Comparison of ENCODE assay signal across 8 cellular contexts in genomic region chr3:172061724-172062184, GRCh38. TPM values are rescaled to one million over a fixed set of nuclear protein-coding genes. Genes with fewer than 3 reads are reported as not detected.
A peak's percentile ranks its signal among the peaks of the same experiment; 100 is the strongest.
DNase-seq lines count a peak whose midpoint lies in the region; ATAC-seq and TF ChIP-seq lines count a peak whose summit lies in the region.

No MANE protein-coding gene starts in this region.

- ATAC-seq in HG03280 (IDR thresholded peaks at IDR 0.05; ENCODE audit: unreplicated experiment) (peak; percentile 93), mucosa of descending colon (peak; percentile 78)

- BruUV-seq in MCF 10A (replicated peaks; lab: Mats Ljungman, UMichigan) = no TSS peak
- no TSS peak for BruUV-seq in mammary epithelial cell (replicated peaks; lab: Mats Ljungman, UMichigan)

- H4K20me1 ChIP-seq in mammary epithelial cell (ENCODE audit: insufficient read depth, low read length) = no peaks in the 10 kb centered on the region

- H3K9ac ChIP-seq in mammary epithelial cell (ENCODE audit: insufficient read depth, low read length) = no peak overlapping the region

- peaks cover 25% of the 10 kb centered on the region for H3K4me1 Mint-ChIP-seq in MCF 10A (ENCODE audit: insufficient read depth, unreplicated experiment)

- CTCF ChIA-PET in MCF 10A (lab: Yijun Ruan, JAX) (interaction anchor here (0.6 to 0.8 kb wide), 2 partner anchors 14 to 217 kb away, joined by 3 read pairs; no protein-coding TSS in a partner anchor), mammary epithelial cell (lab: Charles Lee; ENCODE audit: low non-redundant PET) (no interaction called here)

- H2AFZ ChIP-seq in mammary epithelial cell (ENCODE audit: low read depth, low read length) = no peak overlapping the region

- H3K27ac Mint-ChIP-seq in MCF 10A (ENCODE audit: low read depth, unreplicated experiment) = no peak overlapping the region

- peaks cover 98% of the 10 kb centered on the region for H3K79me2 ChIP-seq in mammary epithelial cell (ENCODE audit: insufficient read depth, low read length)

- H3K9me3 ChIP-seq in mammary epithelial cell (replicated peaks; ENCODE audit: insufficient read depth, low read length) = no peaks in the 10 kb centered on the region
- H3K9me3 ChIP-seq in adrenal gland (replicated peaks in 1 of 3) = no peaks in the 10 kb centered on the region
- H3K9me3 ChIP-seq in mucosa of descending colon = no peaks in the 10 kb centered on the region

- intact Hi-C loops in MCF 10A (cut with micrococcal nuclease) (no loop called here), mammary epithelial cell (cut with micrococcal nuclease) (no loop called here), adrenal gland (cut with DNase I) (no loop called here), mucosa of descending colon (cut with DNase I, micrococcal nuclease) (no loop called here)

- H3K4me1 ChIP-seq in mammary epithelial cell (ENCODE audit: insufficient read depth, low read length) = peaks cover 14% of the 10 kb centered on the region
- peaks cover 19 to 75% of the 10 kb centered on the region in 2 donors for H3K4me1 ChIP-seq in adrenal gland (replicated peaks in 1 of 2)
- H3K4me1 ChIP-seq in mucosa of descending colon (ENCODE audit: low read depth) = peaks cover 46% of the 10 kb centered on the region

- TF ChIP-seq CTCF in MCF 10A (IDR thresholded peaks at IDR 0.05; ENCODE audit: unreplicated experiment) (no peak), mammary epithelial cell (conservative IDR thresholded peaks at IDR 0.05 in 1 of 2, IDR thresholded peaks at IDR 0.05 in 1 of 2; ENCODE audit: extremely low read depth in 1 of 2, insufficient read depth in 1 of 2, low read depth in 1 of 2, low read length in 2 of 2) (no peak), adrenal gland (IDR thresholded peaks at IDR 0.05) (no peak), mucosa of descending colon (IDR thresholded peaks at IDR 0.05) (no peak)

- peaks cover 55% of the 10 kb centered on the region for H3K36me3 Mint-ChIP-seq in MCF 10A (ENCODE audit: insufficient read depth, unreplicated experiment)

- H3K27me3 Mint-ChIP-seq in MCF 10A (ENCODE audit: insufficient read depth, unreplicated experiment) = no peaks in the 10 kb centered on the region

- no peak for TF ChIP-seq POLR2A in adrenal gland (IDR thresholded peaks at IDR 0.05)

- H3K27ac ChIP-seq in mammary epithelial cell (ENCODE audit: insufficient read depth, low read depth, low read length) (no peak overlapping the region), adrenal gland (peak overlapping the region in 3 of 5 donors; percentile 9 to 72 (median 17))

- DNase-seq in MCF 10A (ENCODE audit: unreplicated experiment) = peak; percentile 31
- no peak for DNase-seq in mammary epithelial cell
- DNase-seq in adrenal gland = no peak
- peak in 1 of 3 donors; percentile 59 for DNase-seq in mucosa of descending colon
- no peak for DNase-seq in activated CD4-positive, CD25-positive, alpha-beta regulatory T cell (lab: John Stamatoyannopoulos, UW)
- no peak for DNase-seq in activated CD4-positive, alpha-beta T cell treated with anti-CD3 and anti-CD28 coated beads, Interleukin-2, amount 50 U/mL, for 48 hours
- no peak for DNase-seq in activated effector memory CD4-positive, alpha-beta T cell treated with Interleukin-2 at 50 U/mL for 16 hours

- in situ Hi-C loops in mammary epithelial cell (cut with MboI; ENCODE audit: low sequenced_read_pairs in 2 of 2) = no loop called here

- H3K4me3 Mint-ChIP-seq in MCF 10A (ENCODE audit: unreplicated experiment) = no peak overlapping the region

- POLR2A ChIA-PET in MCF 10A (lab: Yijun Ruan, JAX) = interaction anchor here (0.7 kb wide), 1 partner anchor 10 kb away, joined by 3 read pairs; no protein-coding TSS in a partner anchor

- H3K36me3 ChIP-seq in mammary epithelial cell (ENCODE audit: insufficient read depth, low read length) (peaks cover 2% of the 10 kb centered on the region), adrenal gland (replicated peaks in 1 of 2) (no peaks in the 10 kb centered on the region), mucosa of descending colon (ENCODE audit: low read depth) (no peaks in the 10 kb centered on the region)

- WGBS in mammary epithelial cell (ENCODE audit: low coverage, missing lambda C conversion rate) = 70% methylated on average over 4 of the region's 4 CpGs
- WGBS in adrenal gland, 4 donors = 29 to 39% (median 36%) methylated on average over 4 of the region's 4 CpGs

- no peak overlapping the region for H3K4me2 ChIP-seq in mammary epithelial cell (ENCODE audit: insufficient read depth, low read depth, low read length)

- dilution Hi-C loops in mammary epithelial cell (cut with HindIII; ENCODE audit: low sequenced_read_pairs) = no loop called here

- H3K27me3 ChIP-seq in mammary epithelial cell (ENCODE audit: insufficient read depth, low read length) (no peaks in the 10 kb centered on the region), adrenal gland (no peaks in the 10 kb centered on the region)

- no peak overlapping the region for H3K4me3 ChIP-seq in mammary epithelial cell (replicated peaks in 1 of 3; ENCODE audit: insufficient read depth in 1 of 3, low read depth in 2 of 3, low read length in 3 of 3)
- peak overlapping the region in 1 of 4 donors; percentile 24 for H3K4me3 ChIP-seq in adrenal gland
- no peak overlapping the region for H3K4me3 ChIP-seq in mucosa of descending colon

- no peaks in the 10 kb centered on the region for H3K9me3 Mint-ChIP-seq in MCF 10A (ENCODE audit: unreplicated experiment)

RNA-seq across cellular contexts. Expression of gene FNDC3B, which starts 22.4 kb away (rescaled TPM):
- 149 TPM in 2 replicates for total RNA-seq in MCF 10A (2022)
- total RNA-seq in mammary epithelial cell = 100 to 1,000 TPM; 161 to 200 TPM
- 12.0 TPM for polyA plus RNA-seq in mammary epithelial cell
- polyA minus RNA-seq in mammary epithelial cell = 109 TPM
- total RNA-seq in adrenal gland = 100 to 1,000 TPM in 6 of 8 donors, 10 to 100 TPM in 2; 66.6 to 228 (median 128) TPM
- 100 to 1,000 TPM in 1 of 3 donors, 10 to 100 TPM in 1, 1 to 10 TPM in 1; 9.9 to 124 (median 15.2) TPM for polyA plus RNA-seq in adrenal gland
- 100 to 1,000 TPM; 107 to 132 (median 126) TPM for total RNA-seq in mucosa of descending colon
